8 cellular contexts compared by ENCODE assay signal in genomic region chr6:140462495-140463311, GRCh38.
DNase-seq lines count a peak whose midpoint lies in the region; ATAC-seq and TF ChIP-seq lines count a peak whose summit lies in the region.

No MANE protein-coding gene starts in this region.

- peaks cover 7% of the 10 kb centered on the region for H3K27me3 Mint-ChIP-seq in T-helper 2 cell treated with Interferon-gamma antibody and Interleukin-4, amounts not matched to agents 5 μg/mL and 100 μg/mL, for 36 hours (ENCODE audit: low read depth)

- TF ChIP-seq EP300 in tibial nerve (IDR thresholded peaks at IDR 0.05) = peak in 1 of 2 donors; percentile 73

- DNase-seq in LoVo (ENCODE audit: low spot score) = peak; percentile 54
- DNase-seq in amniotic epithelial cell (ENCODE audit: low read depth) = peak; percentile 95
- peak; percentile 91 for DNase-seq in iris pigment epithelial cell (ENCODE audit: low read depth)
- DNase-seq in tibial nerve (ENCODE audit: low spot score in 2 of 2) = no peak
- DNase-seq in effector CD8-positive, alpha-beta T cell (lab: John Stamatoyannopoulos, UW) = no peak
- DNase-seq in T-helper 2 cell treated with Interferon-gamma antibody and Interleukin-4, amounts not matched to agents 5 μg/mL and 100 μg/mL, for 36 hours (ENCODE audit: low spot score) = no peak

- H3K36me3 ChIP-seq in tibial nerve = no peaks in the 10 kb centered on the region

- no peak overlapping the region for H3K4me3 Mint-ChIP-seq in T-helper 2 cell treated with Interferon-gamma antibody and Interleukin-4, amounts not matched to agents 5 μg/mL and 100 μg/mL, for 36 hours

- no peaks in the 10 kb centered on the region for H3K9me3 Mint-ChIP-seq in T-helper 2 cell treated with Interferon-gamma antibody and Interleukin-4, amounts not matched to agents 5 μg/mL and 100 μg/mL, for 36 hours

- ATAC-seq in HG02763 (IDR thresholded peaks at IDR 0.05; ENCODE audit: unreplicated experiment) (no peak), GM21786 (IDR thresholded peaks at IDR 0.05; ENCODE audit: unreplicated experiment) (no peak)

- TF ChIP-seq POLR2A in tibial nerve (IDR thresholded peaks at IDR 0.05) = no peak

- peaks cover 0 to 25% (median 15%) of the 10 kb centered on the region in 4 donors for H3K4me1 ChIP-seq in tibial nerve

- WGBS in tibial nerve, 2 donors = 21 to 24% methylated on average over 2 of the region's 2 CpGs

- no peaks in the 10 kb centered on the region for H3K27me3 ChIP-seq in tibial nerve

- H3K4me1 Mint-ChIP-seq in T-helper 2 cell treated with Interferon-gamma antibody and Interleukin-4, amounts not matched to agents 5 μg/mL and 100 μg/mL, for 36 hours (ENCODE audit: low read depth) = no peaks in the 10 kb centered on the region

- peak overlapping the region; percentile 49 to 82 (median 70) for H3K27ac ChIP-seq in tibial nerve

- no peaks in the 10 kb centered on the region for H3K36me3 Mint-ChIP-seq in T-helper 2 cell treated with Interferon-gamma antibody and Interleukin-4, amounts not matched to agents 5 μg/mL and 100 μg/mL, for 36 hours (ENCODE audit: low read depth)

- peaks cover 0 to 21% (median 7%) of the 10 kb centered on the region in 4 donors for H3K9me3 ChIP-seq in tibial nerve

- TF ChIP-seq CTCF in tibial nerve (IDR thresholded peaks at IDR 0.05) = no peak

- no peak overlapping the region for H3K4me3 ChIP-seq in tibial nerve

- H3K27ac Mint-ChIP-seq in T-helper 2 cell treated with Interferon-gamma antibody and Interleukin-4, amounts not matched to agents 5 μg/mL and 100 μg/mL, for 36 hours = no peak overlapping the region

Comparison
In these comparisons a context has a peak if more than half of its experiments do, and no peak if none do; other contexts are left out.
1. DNase-seq: peak in LoVo (single experiment), amniotic epithelial cell (single experiment) and iris pigment epithelial cell (single experiment); none in tibial nerve (0 of 2), effector CD8-positive, alpha-beta T cell (single experiment) and T-helper 2 cell treated with Interferon-gamma antibody and Interleukin-4, amounts not matched to agents 5 μg/mL and 100 μg/mL, for 36 hours (single experiment).